ENCODE assay signal across 7 cellular contexts in genomic region chr11:64489831-64490441, GRCh38.
DNase-seq lines count a peak whose midpoint lies in the region; ATAC-seq and TF ChIP-seq lines count a peak whose summit lies in the region.

No MANE protein-coding gene starts in this region.

- no peak overlapping the region for H3K27ac Mint-ChIP-seq in activated B cell treated with CpG ODN at 0.5 μM for 24 hours

- no peak overlapping the region for H3K4me3 ChIP-seq in colonic mucosa

- no peak overlapping the region for H3K9ac ChIP-seq in colonic mucosa (ENCODE audit: low read depth in 2 of 2, low read length in 2 of 2)

- peaks cover 18% of the 10 kb centered on the region for H3K4me1 Mint-ChIP-seq in activated B cell treated with CpG ODN at 0.5 μM for 24 hours

- H3K27ac ChIP-seq in colonic mucosa: no peak overlapping the region

- peaks cover 18% of the 10 kb centered on the region for H3K27me3 Mint-ChIP-seq in activated B cell treated with CpG ODN at 0.5 μM for 24 hours

- H3K36me3 ChIP-seq in colonic mucosa: no peaks in the 10 kb centered on the region

- H3K36me3 Mint-ChIP-seq in activated B cell treated with CpG ODN at 0.5 μM for 24 hours (ENCODE audit: low read depth): no peaks in the 10 kb centered on the region

- POLR2A ChIA-PET in activated B cell treated with CpG ODN at 0.5 μM for 24 hours (lab: Charles Lee): no interaction called here

- H3K9me3 ChIP-seq in colonic mucosa: no peaks in the 10 kb centered on the region

- H3K4me3 Mint-ChIP-seq in activated B cell treated with CpG ODN at 0.5 μM for 24 hours: no peak overlapping the region

- TF ChIP-seq CTCF in GM12873 (IDR thresholded peaks at IDR 0.05; ENCODE audit: insufficient read depth, low read depth, low read length, missing control alignments) (peak; percentile 85), activated B cell treated with CpG ODN at 0.5 μM for 24 hours (IDR thresholded peaks at IDR 0.05) (peak; percentile 36), colonic mucosa (IDR thresholded peaks at IDR 0.05) (peak; percentile 83)

- peak; percentile 49 for ATAC-seq in activated B cell treated with CpG ODN at 0.5 μM for 24 hours (ENCODE audit: low read depth)
- ATAC-seq in GM19455 (IDR thresholded peaks at IDR 0.05; ENCODE audit: unreplicated experiment): no peak

- CTCF ChIA-PET in activated B cell treated with CpG ODN at 0.5 μM for 24 hours (lab: Charles Lee): no interaction called here

- intact Hi-C loops in activated B cell treated with CpG ODN at 0.5 μM for 24 hours (cut with micrococcal nuclease): loop anchor here (1.0 kb wide), 1 partner anchor 159 kb away; no protein-coding TSS in a partner anchor
- intact Hi-C loops in colonic mucosa (cut with DNase I): loop anchor here (5.0 kb wide), 1 partner anchor 162 kb away; no protein-coding TSS in a partner anchor

- DNase-seq in NCI-H1105 treated with DMSO at 0.1 percent for 48 hours (lab: John Stamatoyannopoulos, UW) (peak; percentile 67), activated B cell treated with CpG ODN at 0.5 μM for 24 hours (peak; percentile 36), colonic mucosa (peak; percentile 55), lung microvascular endothelial cell (ENCODE audit: low read depth in 2 of 2) (peak; percentile 50)
- DNase-seq in stimulated activated CD8-positive, alpha-beta memory T cell treated with anti-CD3 and anti-CD28 coated beads, Interleukin-7, amount 100 ng/mL, for 1 hour (ENCODE audit: low read depth in 2 of 2): peak; percentile 4 to 6

- H3K4me1 ChIP-seq in colonic mucosa: no peaks in the 10 kb centered on the region

- no peaks in the 10 kb centered on the region for H3K27me3 ChIP-seq in colonic mucosa

- H3K9me3 Mint-ChIP-seq in activated B cell treated with CpG ODN at 0.5 μM for 24 hours: no peaks in the 10 kb centered on the region

Comparison
In these comparisons a context has a peak if more than half of its experiments do, and no peak if none do; other contexts are left out.
1. DNase-seq: peak in every context shown above with its lines; median percentile 67 in NCI-H1105 treated with DMSO at 0.1 percent for 48 hours; 55 in colonic mucosa; 50 in lung microvascular endothelial cell; 36 in activated B cell treated with CpG ODN at 0.5 μM for 24 hours; 5 in stimulated activated CD8-positive, alpha-beta memory T cell treated with anti-CD3 and anti-CD28 coated beads, Interleukin-7, amount 100 ng/mL, for 1 hour.